9 cellular contexts compared by ENCODE assay signal in the genomic region with DNA sequence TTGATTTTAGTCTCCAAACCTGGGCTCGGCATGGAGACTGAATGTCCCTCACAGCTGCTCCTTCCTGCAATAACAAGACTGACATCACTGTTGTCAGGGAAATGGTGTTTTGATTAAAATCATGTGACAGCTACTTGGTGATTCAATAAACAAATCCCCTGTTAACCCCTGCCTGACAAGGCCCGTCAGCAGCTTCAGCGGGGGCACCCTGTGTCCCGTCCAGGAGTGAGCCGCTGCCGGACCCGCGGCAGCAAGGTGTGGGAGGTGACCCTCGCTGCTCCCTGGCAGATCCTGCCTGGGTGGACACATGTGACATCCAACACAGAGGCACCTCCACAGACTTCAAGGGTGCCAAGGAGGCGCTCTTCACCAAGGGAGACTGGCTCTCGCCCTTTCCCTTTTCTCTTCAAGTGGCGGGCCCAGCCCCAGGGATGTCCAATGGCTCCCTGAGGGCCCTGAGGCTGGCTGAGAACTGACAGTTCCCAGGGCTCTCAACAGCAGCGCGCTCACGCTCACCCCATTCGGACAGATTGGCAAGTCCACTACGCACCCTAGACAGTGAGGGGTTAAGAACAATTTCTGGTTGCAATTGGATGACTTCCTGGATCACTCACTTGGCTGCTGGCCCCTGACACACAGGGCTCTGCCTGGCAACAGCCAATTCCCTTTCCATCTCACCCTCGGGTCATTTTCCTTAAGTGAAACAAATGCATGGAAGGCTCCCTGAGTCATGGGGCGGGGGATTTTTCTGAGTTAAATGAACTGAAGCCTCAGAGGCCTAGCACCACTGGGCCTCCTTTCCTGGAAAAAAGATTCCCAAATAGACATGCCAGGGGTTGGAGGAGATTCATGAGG. TPM values are rescaled to one million over a fixed set of nuclear protein-coding genes. Genes with fewer than 3 reads are reported as not detected.
DNase-seq lines count a peak whose midpoint lies in the region; ATAC-seq, FAIRE-seq and TF ChIP-seq lines count a peak whose summit lies in the region.
"Had no signal": no experiment of that assay in that cellular context is flagged by ENCODE, and none has a peak within 500 bp of the region (broad histone marks: within the 10 kb centered on the region; RNA-seq: fewer than 3 reads in every experiment).

No MANE protein-coding gene starts in this region.

- no peak for DNase-seq in activated naive CD4-positive, alpha-beta T cell treated with anti-CD3 and anti-CD28 coated beads, Interleukin-2, amount 50 U/mL, for 72 hours (ENCODE audit: low spot score in 2 of 2)
- DNase-seq in activated naive CD4-positive, alpha-beta T cell treated with anti-CD3 and anti-CD28 coated beads, Interleukin-2, amount 10 ng/mL, durations not matched to agents 7 days and 5 days, result no peak
- DNase-seq in SHP77 (lab: John Stamatoyannopoulos, UW), result peak; percentile 90 to 93
- DNase-seq in vagina (ENCODE audit: extremely low spot score in 2 of 2), result peak in 1 of 2 donors; percentile 96
- no peak for DNase-seq in GM12891 (ENCODE audit: insufficient read length, low spot score)
- DNase-seq in activated CD8-positive, alpha-beta memory T cell treated with anti-CD3 and anti-CD28 coated beads, Interleukin-2, amount 50 U/mL, for 48 hours, result no peak
- DNase-seq: DND-41 had no signal

- H3K27me3 ChIP-seq in esophagus (ENCODE audit: control insufficient read depth in 1 of 2, insufficient read depth in 2 of 2, low read length in 2 of 2) (no peaks in the 10 kb centered on the region), muscle layer of colon (ENCODE audit: control insufficient read depth in 1 of 2, insufficient read depth in 2 of 2, low read length in 2 of 2) (no peaks in the 10 kb centered on the region), vagina (no peaks in the 10 kb centered on the region)

- TF ChIP-seq CTCF in vagina (IDR thresholded peaks at IDR 0.05), result no peak

- H3K4me1 ChIP-seq in esophagus (ENCODE audit: control insufficient read depth in 2 of 2, insufficient read depth in 2 of 2, low read length in 1 of 2) (peaks cover 10 to 40% of the 10 kb centered on the region in 2 donors), muscle layer of colon (ENCODE audit: insufficient read depth, low read length) (peaks cover 78% of the 10 kb centered on the region), vagina (peaks cover 65% of the 10 kb centered on the region)

- H3K4me3 ChIP-seq in esophagus (ENCODE audit: low read depth in 1 of 2, low read length in 2 of 2) (peak overlapping the region; percentile 5 to 34), muscle layer of colon (ENCODE audit: low read depth in 1 of 2, low read length in 2 of 2) (peak overlapping the region in 1 of 2 donors; percentile 53), vagina (peak overlapping the region; percentile 37 to 42)

- intact Hi-C loops in vagina (cut with DNase I), result loop anchor here (2.0 kb wide), 1 partner anchor 133 kb away; a partner anchor contains a TSS

- CTCF ChIA-PET in activated naive CD4-positive, alpha-beta T cell treated with anti-CD3 and anti-CD28 coated beads, Interleukin-2, amount 10 ng/mL, durations not matched to agents 7 days and 5 days (lab: Charles Lee), result no interaction called here

- peak in 1 of 2 donors; percentile 47 for TF ChIP-seq POLR2A in vagina (IDR thresholded peaks at IDR 0.05)
- no peak for TF ChIP-seq POLR2A in GM12891 (IDR thresholded peaks at IDR 0.05; ENCODE audit: low read depth, low read length)

- peak overlapping the region; percentile 36 to 79 for H3K27ac Mint-ChIP-seq in activated naive CD4-positive, alpha-beta T cell treated with anti-CD3 and anti-CD28 coated beads, Interleukin-2, amount 50 U/mL, for 72 hours
- H3K27ac Mint-ChIP-seq in activated naive CD4-positive, alpha-beta T cell treated with anti-CD3 and anti-CD28 coated beads, Interleukin-2, amount 10 ng/mL, durations not matched to agents 7 days and 5 days, result no peak overlapping the region

- peaks cover 0 to under 1% of the 10 kb centered on the region in 2 donors for H3K36me3 Mint-ChIP-seq in activated naive CD4-positive, alpha-beta T cell treated with anti-CD3 and anti-CD28 coated beads, Interleukin-2, amount 50 U/mL, for 72 hours
- peaks cover 14% of the 10 kb centered on the region for H3K36me3 Mint-ChIP-seq in activated naive CD4-positive, alpha-beta T cell treated with anti-CD3 and anti-CD28 coated beads, Interleukin-2, amount 10 ng/mL, durations not matched to agents 7 days and 5 days

- H3K4me3 Mint-ChIP-seq in activated naive CD4-positive, alpha-beta T cell treated with anti-CD3 and anti-CD28 coated beads, Interleukin-2, amount 10 ng/mL, durations not matched to agents 7 days and 5 days, result no peak overlapping the region

- H3K9me3 ChIP-seq in esophagus (ENCODE audit: control insufficient read depth in 2 of 2, insufficient read depth in 1 of 2, low read depth in 1 of 2, low read length in 1 of 2), result no peaks in the 10 kb centered on the region
- H3K9me3 ChIP-seq in muscle layer of colon (ENCODE audit: low read length), result no peaks in the 10 kb centered on the region
- H3K9me3 ChIP-seq in vagina, result no peaks in the 10 kb centered on the region

- H3K27me3 Mint-ChIP-seq in activated naive CD4-positive, alpha-beta T cell treated with anti-CD3 and anti-CD28 coated beads, Interleukin-2, amount 10 ng/mL, durations not matched to agents 7 days and 5 days, result no peaks in the 10 kb centered on the region

- H3K27ac ChIP-seq in esophagus (ENCODE audit: low read depth in 2 of 2, low read length in 1 of 2) (peak overlapping the region; percentile 94 to 95), muscle layer of colon (ENCODE audit: low read depth, low read length) (peak overlapping the region; percentile 59), vagina (peak overlapping the region; percentile 95)

- no peak for FAIRE-seq in GM12891 (lab: Jason Lieb, UNC)

- WGBS in esophagus, 2 donors, result 22 to 35% methylated on average over 19 of the region's 19 CpGs

- H3K36me3 ChIP-seq in esophagus (ENCODE audit: control insufficient read depth in 2 of 2, insufficient read depth in 2 of 2, low read length in 1 of 2), result peaks cover 0 to 3% of the 10 kb centered on the region in 2 donors
- H3K36me3 ChIP-seq in muscle layer of colon (ENCODE audit: insufficient read depth, low read length), result peaks cover 18% of the 10 kb centered on the region
- H3K36me3 ChIP-seq in vagina, result peaks cover 0 to 5% of the 10 kb centered on the region in 2 donors

- H3K9me3 Mint-ChIP-seq in activated naive CD4-positive, alpha-beta T cell treated with anti-CD3 and anti-CD28 coated beads, Interleukin-2, amount 50 U/mL, for 72 hours, result no peaks in the 10 kb centered on the region
- no peaks in the 10 kb centered on the region for H3K9me3 Mint-ChIP-seq in activated naive CD4-positive, alpha-beta T cell treated with anti-CD3 and anti-CD28 coated beads, Interleukin-2, amount 10 ng/mL, durations not matched to agents 7 days and 5 days

- no peak for ATAC-seq in activated naive CD4-positive, alpha-beta T cell treated with anti-CD3 and anti-CD28 coated beads, Interleukin-2, amount 50 U/mL, for 72 hours

- peaks cover 2% of the 10 kb centered on the region for H3K4me1 Mint-ChIP-seq in activated naive CD4-positive, alpha-beta T cell treated with anti-CD3 and anti-CD28 coated beads, Interleukin-2, amount 10 ng/mL, durations not matched to agents 7 days and 5 days

- H3K9ac ChIP-seq in muscle layer of colon (ENCODE audit: low read length), result peak overlapping the region; percentile 55

TF ChIP-seq in GM12891, 5 proteins besides CTCF, POLR2A, EP300 and RAD21:
- TF ChIP-seq SPI1 (IDR thresholded peaks at IDR 0.05; ENCODE audit: low read depth, low read length) (no peak), PAX5 (IDR thresholded peaks at IDR 0.05; ENCODE audit: insufficient read depth, low read length, severe bottlenecking) (no peak), POLR2AphosphoS5 (IDR thresholded peaks at IDR 0.05; ENCODE audit: low read depth, low read length) (no peak), TAF1 (IDR thresholded peaks at IDR 0.05; ENCODE audit: low read depth, low read length) (no peak), POU2F2 (IDR thresholded peaks at IDR 0.05; ENCODE audit: low read depth, low read length) (no peak)

RNA-seq across cellular contexts. Expression of a gene that starts 30.7 kb away (rescaled TPM):
- 10 to 100 TPM; 53.9 to 57.3 TPM for total RNA-seq in activated naive CD4-positive, alpha-beta T cell treated with anti-CD3 and anti-CD28 coated beads, Interleukin-2, amount 50 U/mL, for 72 hours
- polyA plus RNA-seq in esophagus, result 1 to 10 TPM; 6.3 to 9.5 TPM
- total RNA-seq in vagina, result 35.6 TPM
- polyA plus RNA-seq in GM12891 (2012; ENCODE audit: low read depth, missing spikeins), result 12.8 TPM

Comparison
In these comparisons a context has a peak if more than half of its experiments do, and no peak if none do; other contexts are left out.
1. DNase-seq: peak in SHP77 (2 of 2); none in activated naive CD4-positive, alpha-beta T cell treated with anti-CD3 and anti-CD28 coated beads, Interleukin-2, amount 50 U/mL, for 72 hours (0 of 2), activated naive CD4-positive, alpha-beta T cell treated with anti-CD3 and anti-CD28 coated beads, Interleukin-2, amount 10 ng/mL, durations not matched to agents 7 days and 5 days (single experiment), GM12891 (single experiment) and activated CD8-positive, alpha-beta memory T cell treated with anti-CD3 and anti-CD28 coated beads, Interleukin-2, amount 50 U/mL, for 48 hours (single experiment).
2. Peak in every context shown above with its lines, with median percentiles within 50 percentile points of each other: H3K27ac ChIP-seq.